Comparison of ENCODE assay signal across 8 cellular contexts in the genomic region with DNA sequence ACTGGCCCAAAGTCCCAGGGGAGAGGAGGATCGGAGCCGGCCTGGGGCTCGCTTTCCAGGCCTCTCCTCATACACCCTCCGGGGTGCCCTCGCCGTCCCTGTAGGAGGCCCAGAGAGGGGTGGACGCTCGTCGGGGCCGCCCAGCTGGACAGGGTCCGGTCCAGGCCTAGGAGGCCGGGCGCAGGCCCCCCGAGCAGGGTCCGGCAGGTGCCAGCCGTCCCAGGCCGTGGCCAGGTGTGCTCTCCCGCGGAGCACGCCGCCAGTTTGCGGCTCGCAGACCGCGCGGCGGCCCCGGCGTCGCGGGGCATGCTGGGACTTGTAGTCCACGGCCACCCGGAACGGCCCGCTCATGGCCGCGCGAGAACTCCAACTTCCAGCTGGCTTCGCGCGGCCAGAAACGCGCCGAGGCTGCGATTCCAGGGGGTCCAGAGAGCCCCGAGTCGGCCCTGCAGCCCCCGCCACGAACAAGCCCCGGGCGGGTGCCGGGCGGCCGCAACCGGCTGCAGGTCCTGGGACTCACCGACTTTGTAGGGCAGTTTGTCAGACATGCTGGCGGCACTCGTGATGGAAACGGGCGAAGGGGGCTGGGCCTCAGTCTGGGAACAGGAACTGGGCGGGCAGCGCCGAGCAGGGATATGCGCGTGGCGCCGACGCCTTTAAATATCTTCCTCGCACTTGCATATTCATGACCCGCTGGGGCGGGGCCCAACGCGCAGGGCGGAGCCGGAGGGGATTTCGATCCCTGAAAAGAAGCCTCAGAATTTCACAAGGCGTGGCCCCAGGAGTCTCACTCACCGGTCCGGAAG. TPM values are rescaled to one million over a fixed set of nuclear protein-coding genes. Genes with fewer than 3 reads are reported as not detected.
DNase-seq lines count a peak whose midpoint lies in the region; ATAC-seq lines count a peak whose summit lies in the region.

A gene (minus strand): TSS at position 633 of the 806 bp plus-strand sequence. CDS start 85 bp downstream, at position 548.

- H3K4me1 ChIP-seq in NT2/D1 (ENCODE audit: insufficient read depth, insufficient read length) (peaks cover 10% of the 10 kb centered on the region), mesodermal cell (ENCODE audit: control insufficient read depth, insufficient read depth, low read length, poor library complexity, severe bottlenecking) (peaks cover 11% of the 10 kb centered on the region)

- peak within 1 kb of the TSS; percentile 79 for H3K4me3 ChIP-seq in NT2/D1 (ENCODE audit: insufficient read length, low read depth)
- H3K4me3 ChIP-seq in mesodermal cell (ENCODE audit: extremely low read depth, insufficient read depth, low read length, poor library complexity, severe bottlenecking), result peak within 1 kb of the TSS; percentile 83

- no peaks in the 10 kb centered on the region for H3K9me3 ChIP-seq in NT2/D1 (ENCODE audit: insufficient read depth, low read length)
- H3K9me3 ChIP-seq in mesodermal cell (ENCODE audit: control insufficient read depth, low read length), result no peaks in the 10 kb centered on the region

- H3K27me3 ChIP-seq in NT2/D1 (ENCODE audit: insufficient read depth, insufficient read length), result no peaks in the 10 kb centered on the region

- in situ Hi-C loops in endometrial microvascular endothelial cells (cut with HindIII; ENCODE audit: inconsistent ontology term, low pct_unique_long_range_greater_than_20kb, low sequenced_read_pairs), result no loop called here

- peak within 1 kb of the TSS; percentile 76 for H3K9ac ChIP-seq in NT2/D1 (ENCODE audit: insufficient read length, low read depth)

- WGBS in mesodermal cell (ENCODE audit: insufficient coverage in 2 of 2), 2 experiments, result 0 to 1% methylated on average over 66 to 71 of the region's 79 CpGs

- DNase-seq in COR-L47 (lab: John Stamatoyannopoulos, UW) (peak; percentile 96), HUDEP-2 (lab: John Stamatoyannopoulos, UW; ENCODE audit: unreplicated experiment in 76 of 76) (peak in 75 of 76 experiments; percentile 63 to 98 (median 91)), NT2/D1 (ENCODE audit: low read depth, low spot score) (peak; percentile 97)
- DNase-seq in activated CD8-positive, alpha-beta memory T cell treated with anti-CD3 and anti-CD28 coated beads, Interleukin-2, amount 50 U/mL, for 1 hour (ENCODE audit: extremely low read depth), result peak; percentile 63
- peak; percentile 85 to 87 for DNase-seq in stimulated activated CD8-positive, alpha-beta memory T cell treated with anti-CD3 and anti-CD28 coated beads, Interleukin-15, amount 100 ng/mL, for 4 hours (ENCODE audit: low read depth in 2 of 2)

- peaks cover 30% of the 10 kb centered on the region for H3K36me3 ChIP-seq in NT2/D1 (ENCODE audit: insufficient read depth, insufficient read length, low read length)
- peaks cover 25% of the 10 kb centered on the region for H3K36me3 ChIP-seq in mesodermal cell (ENCODE audit: control insufficient read depth, insufficient read depth, low read length)

- peak within 1 kb of the TSS; percentile 97 for H3K27ac ChIP-seq in mesodermal cell (ENCODE audit: low read depth, low read length, severe bottlenecking)

- peak; percentile 86 for ATAC-seq in GM21381 (IDR thresholded peaks at IDR 0.05; ENCODE audit: unreplicated experiment)

RNA-seq across cellular contexts. Expression of the gene that starts here (rescaled TPM):
- 134 TPM for total RNA-seq in endometrial microvascular endothelial cells (ENCODE audit: inconsistent ontology term)
- 199 TPM for polyA plus RNA-seq in mesodermal cell (2013, experiment 1 of 2)
- 179 TPM for polyA plus RNA-seq in mesodermal cell (2013, experiment 2 of 2)

Comparison
In these comparisons a context has a peak if more than half of its experiments do, and no peak if none do; other contexts are left out.
1. Peak in every context shown above with its lines: DNase-seq, ATAC-seq, H3K4me3 ChIP-seq and H3K27ac ChIP-seq.